ENCODE assay signal across 8 cellular contexts in the genomic region with DNA sequence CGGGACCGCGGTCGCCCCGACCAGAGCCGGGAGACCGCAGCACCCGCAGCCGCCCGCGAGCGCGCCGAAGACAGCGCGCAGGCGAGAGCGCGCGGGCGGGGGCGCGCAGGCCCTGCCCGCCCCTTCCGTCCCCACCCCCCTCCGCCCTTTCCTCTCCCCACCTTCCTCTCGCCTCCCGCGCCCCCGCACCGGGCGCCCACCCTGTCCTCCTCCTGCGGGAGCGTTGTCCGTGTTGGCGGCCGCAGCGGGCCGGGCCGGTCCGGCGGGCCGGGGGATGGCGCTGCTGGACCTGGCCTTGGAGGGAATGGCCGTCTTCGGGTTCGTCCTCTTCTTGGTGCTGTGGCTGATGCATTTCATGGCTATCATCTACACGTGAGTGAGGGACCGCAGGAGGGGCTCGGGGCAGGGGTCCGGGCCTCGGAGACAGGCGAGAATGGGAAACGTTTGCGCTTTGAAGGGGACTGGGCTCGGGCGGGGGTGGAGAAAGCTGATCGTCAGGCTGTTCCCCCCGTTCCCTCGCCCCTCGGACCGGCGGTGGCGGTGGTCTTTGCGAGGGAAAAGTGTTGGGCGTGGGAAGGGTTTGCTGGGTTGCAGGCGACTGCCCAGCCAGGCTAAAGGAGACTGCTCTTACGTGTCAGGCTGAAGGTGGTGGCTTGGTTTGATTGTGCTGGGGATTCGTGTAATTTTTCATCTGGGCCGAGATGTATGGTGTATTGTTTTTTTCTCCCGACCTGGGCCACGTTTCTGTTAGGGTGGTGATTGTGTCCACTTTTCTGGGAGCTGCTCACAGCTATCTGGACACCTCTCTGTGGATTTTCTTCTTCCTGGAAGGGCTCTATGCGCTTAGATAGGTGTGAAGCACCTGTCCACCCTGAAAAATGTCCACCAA. TPM values are rescaled to one million over a fixed set of nuclear protein-coding genes. Genes with fewer than 3 reads are reported as not detected.
DNase-seq lines count a peak whose midpoint lies in the region; ATAC-seq and TF ChIP-seq lines count a peak whose summit lies in the region.

No MANE protein-coding gene starts in this region.

- H3K27ac ChIP-seq in HUES6 (ENCODE audit: low read depth, low read length) (peak overlapping the region; percentile 83; the same call in 1 of the 2 replicates), cingulate gyrus (ENCODE audit: low read depth, low read length) (peak overlapping the region; percentile 81), left lung (peak overlapping the region; percentile 92 to 97)

- intact Hi-C loops in left lung (cut with DNase I), result no loop called here

- peak overlapping the region; percentile 79 for H3K9ac ChIP-seq in HUES6 (ENCODE audit: low read length)

- H3K4me1 ChIP-seq in HUES6 (ENCODE audit: control insufficient read depth, insufficient read depth, low read length), result peaks cover 12% of the 10 kb centered on the region
- peaks cover 37 to 52% of the 10 kb centered on the region in 2 donors for H3K4me1 ChIP-seq in left lung

- H3K9me3 ChIP-seq in HUES6 (ENCODE audit: control insufficient read depth, insufficient read depth, low read depth, low read length), result no peaks in the 10 kb centered on the region
- no peaks in the 10 kb centered on the region for H3K9me3 ChIP-seq in left lung

- DNase-seq in G401 (ENCODE audit: low spot score), result peak; percentile 65
- DNase-seq in UCSD-AML1 (lab: John Stamatoyannopoulos, UW; ENCODE audit: unreplicated experiment), result peak; percentile 38
- DNase-seq in left lung, result peak; percentile 77 to 89
- peak; percentile 30 for DNase-seq in stimulated activated CD8-positive, alpha-beta memory T cell treated with anti-CD3 and anti-CD28 coated beads, Interleukin-15, amount 100 ng/mL, for 24 hours (ENCODE audit: low read depth)
- no peak for DNase-seq in NCI-H446 (lab: John Stamatoyannopoulos, UW)

- H3K4me3 ChIP-seq in HUES6 (ENCODE audit: low read depth, low read length) (peak overlapping the region; percentile 81), left lung (peak overlapping the region; percentile 89 to 96)

- H3K27me3 ChIP-seq in HUES6 (ENCODE audit: control insufficient read depth, insufficient read depth, low read length) (no peaks in the 10 kb centered on the region), left lung (no peaks in the 10 kb centered on the region)

- in situ Hi-C loops in G401 (cut with HindIII; ENCODE audit: low sequenced_read_pairs), result no loop called here

- no peaks in the 10 kb centered on the region for H3K36me3 ChIP-seq in HUES6 (ENCODE audit: control insufficient read depth, insufficient read depth, low read length)
- H3K36me3 ChIP-seq in left lung, result no peaks in the 10 kb centered on the region

- ATAC-seq in GM21515 (IDR thresholded peaks at IDR 0.05; ENCODE audit: unreplicated experiment), result peak; percentile 39
- peak; percentile 65 for ATAC-seq in left lung

- no peak for TF ChIP-seq CTCF in left lung (IDR thresholded peaks at IDR 0.05)

RNA-seq across cellular contexts. Expression of a gene that starts 0.6 kb away (rescaled TPM):
- 147 and 192 TPM in 2 replicates for total RNA-seq in G401 (2014; rRNA removed; shearing (Covaris generic))
- total RNA-seq in left lung, result 10 to 100 TPM; 29.0 to 42.1 TPM

Comparison
In these comparisons a context has a peak if more than half of its experiments do, and no peak if none do; other contexts are left out.
1. DNase-seq: peak in G401 (single experiment), UCSD-AML1 (single experiment), left lung (2 of 2) and stimulated activated CD8-positive, alpha-beta memory T cell treated with anti-CD3 and anti-CD28 coated beads, Interleukin-15, amount 100 ng/mL, for 24 hours (single experiment); none in NCI-H446 (0 of 2).
2. Peak in every context shown above with its lines, with median percentiles within 50 percentile points of each other: H3K27ac ChIP-seq.